ENCODE assay signal across 2 cellular contexts in the genomic region with DNA sequence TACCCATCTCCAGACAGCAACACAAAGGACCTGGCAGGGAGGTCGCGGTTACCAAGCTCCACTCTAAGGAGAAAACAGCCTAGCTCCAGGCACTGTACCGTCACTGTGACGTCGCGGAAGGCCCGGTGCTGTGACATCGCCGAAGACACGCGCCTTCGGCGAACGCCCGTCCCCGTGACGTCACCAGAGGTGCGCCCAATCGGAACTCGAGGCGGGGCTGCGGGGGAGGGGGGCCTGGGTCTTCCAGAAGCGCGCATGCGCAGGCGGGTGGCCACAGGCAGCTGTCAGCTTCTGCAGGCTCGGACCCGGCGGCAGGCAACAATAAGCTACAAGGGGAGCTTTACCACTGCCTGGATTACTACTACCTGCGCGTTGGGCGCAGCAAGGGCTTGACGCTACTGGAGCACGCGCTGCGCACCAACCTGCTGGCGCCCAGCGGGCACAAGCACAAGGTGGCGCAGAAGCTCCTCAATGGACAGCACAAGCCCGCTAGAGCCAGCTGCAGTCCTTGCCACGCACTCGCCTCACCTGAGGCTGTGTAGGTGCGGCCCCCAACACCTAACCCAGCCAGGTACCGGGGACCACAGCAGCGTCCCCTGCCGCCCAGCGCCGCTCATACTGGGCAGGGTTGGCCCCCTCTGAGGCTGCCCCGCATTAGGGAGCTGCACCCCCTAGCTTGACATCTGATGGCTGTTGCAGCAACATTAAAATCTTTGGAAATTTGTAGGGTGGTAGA.
TF ChIP-seq lines count a peak whose summit lies in the region.

No MANE protein-coding gene starts in this region.

TF ChIP-seq in IMR-90, 13 proteins besides CTCF, POLR2A, EP300 and RAD21 (continued from another document):
- TF ChIP-seq NFE2L2 (IDR thresholded peaks at IDR 0.05; ENCODE audit: low read depth, low read length) (no peak), RCOR1 (IDR thresholded peaks at IDR 0.05; ENCODE audit: insufficient replicate concordance, low read length) (no peak), CHD1 (IDR thresholded peaks at IDR 0.05; ENCODE audit: low read depth, low read length) (no peak), MXI1 (IDR thresholded peaks at IDR 0.05; ENCODE audit: borderline replicate concordance, low read depth, low read length) (no peak), CEBPB (IDR thresholded peaks at IDR 0.05; ENCODE audit: low read depth, low read length) (no peak), BHLHE40 (IDR thresholded peaks at IDR 0.05; ENCODE audit: low read depth, low read length) (no peak)
- TF ChIP-seq, protein P1, sequence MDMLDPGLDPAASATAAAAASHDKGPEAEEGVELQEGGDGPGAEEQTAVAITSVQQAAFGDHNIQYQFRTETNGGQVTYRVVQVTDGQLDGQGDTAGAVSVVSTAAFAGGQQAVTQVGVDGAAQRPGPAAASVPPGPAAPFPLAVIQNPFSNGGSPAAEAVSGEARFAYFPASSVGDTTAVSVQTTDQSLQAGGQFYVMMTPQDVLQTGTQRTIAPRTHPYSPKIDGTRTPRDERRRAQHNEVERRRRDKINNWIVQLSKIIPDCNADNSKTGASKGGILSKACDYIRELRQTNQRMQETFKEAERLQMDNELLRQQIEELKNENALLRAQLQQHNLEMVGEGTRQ (IDR thresholded peaks at IDR 0.05; ENCODE audit: low read depth, low read length): no peak

TF ChIP-seq in GM12878, 131 proteins besides CTCF, POLR2A, EP300 and RAD21:
- TF ChIP-seq CEBPZ (IDR thresholded peaks at IDR 0.05; ENCODE audit: low read depth, low read length) (no peak), MTA3 (IDR thresholded peaks at IDR 0.05; ENCODE audit: borderline replicate concordance, low read length) (no peak), REST (IDR thresholded peaks at IDR 0.05; ENCODE audit: low read depth, low read length) (no peak), NR2C1 (IDR thresholded peaks at IDR 0.05) (no peak), ZSCAN29 (IDR thresholded peaks at IDR 0.05) (no peak), POLR2AphosphoS5 (IDR thresholded peaks at IDR 0.05; ENCODE audit: low read length) (no peak), GABPA (IDR thresholded peaks at IDR 0.05; ENCODE audit: low read depth) (no peak), ZBTB11 (CRISPR knock-in tag; IDR thresholded peaks at IDR 0.05) (no peak), NFXL1 (IDR thresholded peaks at IDR 0.05; ENCODE audit: borderline replicate concordance) (no peak), ATF7 (IDR thresholded peaks at IDR 0.05; ENCODE audit: low read depth) (peak; percentile 17; the same call in 1 of the 2 replicates), SMC3 (IDR thresholded peaks at IDR 0.05; ENCODE audit: borderline replicate concordance, low read length) (0 out of 2 replicates have a peak, but pooled peaks have one; percentile 11), WRNIP1 (IDR thresholded peaks at IDR 0.05; ENCODE audit: borderline replicate concordance, low read depth, low read length) (no peak), CREB1 (IDR thresholded peaks at IDR 0.05; ENCODE audit: low read depth) (peak; percentile 97), CREM (IDR thresholded peaks at IDR 0.05; ENCODE audit: low read depth) (peak; percentile 96), BHLHE40 (IDR thresholded peaks at IDR 0.05; ENCODE audit: borderline replicate concordance in 1 of 2, low read depth in 2 of 2, low read length in 1 of 2) (0 out of 4 replicates have a peak, but pooled peaks of 1 of the 2 experiments have one; percentile 12)
- TF ChIP-seq, protein P2, sequence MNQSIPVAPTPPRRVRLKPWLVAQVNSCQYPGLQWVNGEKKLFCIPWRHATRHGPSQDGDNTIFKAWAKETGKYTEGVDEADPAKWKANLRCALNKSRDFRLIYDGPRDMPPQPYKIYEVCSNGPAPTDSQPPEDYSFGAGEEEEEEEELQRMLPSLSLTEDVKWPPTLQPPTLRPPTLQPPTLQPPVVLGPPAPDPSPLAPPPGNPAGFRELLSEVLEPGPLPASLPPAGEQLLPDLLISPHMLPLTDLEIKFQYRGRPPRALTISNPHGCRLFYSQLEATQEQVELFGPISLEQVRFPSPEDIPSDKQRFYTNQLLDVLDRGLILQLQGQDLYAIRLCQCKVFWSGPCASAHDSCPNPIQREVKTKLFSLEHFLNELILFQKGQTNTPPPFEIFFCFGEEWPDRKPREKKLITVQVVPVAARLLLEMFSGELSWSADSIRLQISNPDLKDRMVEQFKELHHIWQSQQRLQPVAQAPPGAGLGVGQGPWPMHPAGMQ (IDR thresholded peaks at IDR 0.05; ENCODE audit: borderline replicate concordance): no peak
- TF ChIP-seq, protein P3, sequence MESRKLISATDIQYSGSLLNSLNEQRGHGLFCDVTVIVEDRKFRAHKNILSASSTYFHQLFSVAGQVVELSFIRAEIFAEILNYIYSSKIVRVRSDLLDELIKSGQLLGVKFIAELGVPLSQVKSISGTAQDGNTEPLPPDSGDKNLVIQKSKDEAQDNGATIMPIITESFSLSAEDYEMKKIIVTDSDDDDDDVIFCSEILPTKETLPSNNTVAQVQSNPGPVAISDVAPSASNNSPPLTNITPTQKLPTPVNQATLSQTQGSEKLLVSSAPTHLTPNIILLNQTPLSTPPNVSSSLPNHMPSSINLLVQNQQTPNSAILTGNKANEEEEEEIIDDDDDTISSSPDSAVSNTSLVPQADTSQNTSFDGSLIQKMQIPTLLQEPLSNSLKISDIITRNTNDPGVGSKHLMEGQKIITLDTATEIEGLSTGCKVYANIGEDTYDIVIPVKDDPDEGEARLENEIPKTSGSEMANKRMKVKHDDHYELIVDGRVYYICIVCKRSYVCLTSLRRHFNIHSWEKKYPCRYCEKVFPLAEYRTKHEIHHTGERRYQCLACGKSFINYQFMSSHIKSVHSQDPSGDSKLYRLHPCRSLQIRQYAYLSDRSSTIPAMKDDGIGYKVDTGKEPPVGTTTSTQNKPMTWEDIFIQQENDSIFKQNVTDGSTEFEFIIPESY (IDR thresholded peaks at IDR 0.05): peak; percentile 72
TF ChIP-seq in GM12878: peak in this region for 6.
